19 cellular contexts compared by ENCODE assay signal in the genomic region with DNA sequence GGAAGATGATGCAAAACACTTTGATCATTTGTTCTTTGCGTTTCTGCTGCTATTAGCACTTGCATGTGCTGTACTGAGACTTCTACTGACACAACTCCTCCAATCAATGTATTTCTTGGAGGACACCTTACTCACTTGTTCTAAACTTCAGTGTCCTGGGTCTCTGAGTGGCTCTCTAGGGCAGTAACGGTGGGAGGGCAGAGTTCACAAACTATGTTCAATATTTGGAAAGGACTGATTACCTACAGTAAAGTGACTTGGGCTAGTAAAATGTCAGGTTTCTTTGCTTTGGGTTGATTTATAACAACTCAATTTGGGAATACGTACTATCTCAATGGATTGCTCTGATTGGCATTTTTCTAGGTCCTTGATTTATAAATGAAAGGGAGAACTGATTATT. TPM values are rescaled to one million over a fixed set of nuclear protein-coding genes. Genes with fewer than 3 reads are reported as not detected.
"Had no signal": no experiment of that assay in that cellular context is flagged by ENCODE, and none has a peak within 500 bp of the region (broad histone marks: within the 10 kb centered on the region; RNA-seq: fewer than 3 reads in every experiment).

No MANE protein-coding gene starts in this region.

- H3K27ac Mint-ChIP-seq: activated CD4-positive, alpha-beta T cell treated with anti-CD3 and anti-CD28 coated beads, Interleukin-2, amount 10 ng/mL, durations not matched to agents 24 days and 14 days; activated CD8-positive, alpha-beta T cell treated with anti-CD3 and anti-CD28 coated beads, Interleukin-2, amount 10 ng/mL, durations not matched to agents 7 days and 5 days; dendritic cell treated with granulocyte-macrophage colony-stimulating factor and Interleukin-4, amounts not matched to agents 40 ng/mL and 50 ng/mL, for 4 days; naive thymus-derived CD8-positive, alpha-beta T cell; stimulated activated naive B cell treated with anti-CD40 and anti-IgM and Interleukin-4, amounts not matched to agents 10 μg/mL and 1 μg/mL and 100 μg/mL, for 72 hours had no signal

- H3K4me3 Mint-ChIP-seq: activated CD4-positive, alpha-beta T cell treated with anti-CD3 and anti-CD28 coated beads, Interleukin-2, amount 10 ng/mL, durations not matched to agents 24 days and 14 days; activated CD8-positive, alpha-beta T cell treated with anti-CD3 and anti-CD28 coated beads, Interleukin-2, amount 10 ng/mL, durations not matched to agents 7 days and 5 days; activated naive CD4-positive, alpha-beta T cell treated with anti-CD3 and anti-CD28 coated beads, Interleukin-2, amount 50 U/mL, for 24 hours; activated T-cell treated with anti-CD3 and anti-CD28 coated beads, Interleukin-2, amount 50 U/mL, for 4 hours; dendritic cell treated with granulocyte-macrophage colony-stimulating factor and Interleukin-4, amounts not matched to agents 40 ng/mL and 50 ng/mL, for 4 days; naive thymus-derived CD8-positive, alpha-beta T cell; stimulated activated naive B cell treated with anti-CD40 and anti-IgM and Interleukin-4, amounts not matched to agents 10 μg/mL and 1 μg/mL and 100 μg/mL, for 72 hours had no signal

- ATAC-seq: activated CD8-positive, alpha-beta T cell treated with anti-CD3 and anti-CD28 coated beads, Interleukin-2, amount 10 ng/mL, durations not matched to agents 7 days and 5 days; activated T-cell treated with anti-CD3 and anti-CD28 coated beads, Interleukin-2, amount 50 U/mL, for 4 hours; left cardiac atrium; naive thymus-derived CD8-positive, alpha-beta T cell; psoas muscle; right cardiac atrium; stimulated activated naive B cell treated with anti-CD40 and anti-IgM and Interleukin-4, amounts not matched to agents 10 μg/mL and 1 μg/mL and 100 μg/mL, for 72 hours; upper lobe of right lung had no signal

- DNase-seq: activated CD4-positive, alpha-beta T cell treated with anti-CD3 and anti-CD28 coated beads, Interleukin-2, amount 10 ng/mL, durations not matched to agents 24 days and 14 days; activated CD8-positive, alpha-beta T cell treated with anti-CD3 and anti-CD28 coated beads, Interleukin-2, amount 10 ng/mL, durations not matched to agents 7 days and 5 days; activated effector memory CD4-positive, alpha-beta T cell treated with anti-CD3 and anti-CD28 coated beads, Interleukin-2, amount 50 U/mL, for 16 hours; activated T-cell treated with anti-CD3 and anti-CD28 coated beads, Interleukin-2, amount 50 U/mL, for 4 hours; cerebellar nuclear complex; effector memory CD4-positive, alpha-beta T cell; left cardiac atrium; naive thymus-derived CD8-positive, alpha-beta T cell; ovary; psoas muscle; right cardiac atrium; stimulated activated naive B cell treated with anti-CD40 and anti-IgM and Interleukin-4, amounts not matched to agents 10 μg/mL and 1 μg/mL and 100 μg/mL, for 72 hours; T-helper 1 cell; T-helper 9 cell; upper lobe of right lung had no signal

- H3K4me1 ChIP-seq: psoas muscle had no signal

- H3K36me3 ChIP-seq: ovary, upper lobe of right lung had no signal

- H3K27me3 Mint-ChIP-seq: activated naive CD4-positive, alpha-beta T cell treated with anti-CD3 and anti-CD28 coated beads, Interleukin-2, amount 50 U/mL, for 24 hours had no signal

- H3K27ac ChIP-seq: hepatocyte, ovary, psoas muscle, upper lobe of right lung had no signal

- H3K27me3 ChIP-seq: hepatocyte, ovary, upper lobe of right lung had no signal

- H3K36me3 Mint-ChIP-seq: activated naive CD4-positive, alpha-beta T cell treated with anti-CD3 and anti-CD28 coated beads, Interleukin-2, amount 50 U/mL, for 24 hours; naive thymus-derived CD8-positive, alpha-beta T cell; stimulated activated naive B cell treated with anti-CD40 and anti-IgM and Interleukin-4, amounts not matched to agents 10 μg/mL and 1 μg/mL and 100 μg/mL, for 72 hours had no signal

- H3K9me3 Mint-ChIP-seq: activated CD4-positive, alpha-beta T cell treated with anti-CD3 and anti-CD28 coated beads, Interleukin-2, amount 10 ng/mL, durations not matched to agents 24 days and 14 days; activated naive CD4-positive, alpha-beta T cell treated with anti-CD3 and anti-CD28 coated beads, Interleukin-2, amount 50 U/mL, for 24 hours; activated T-cell treated with anti-CD3 and anti-CD28 coated beads, Interleukin-2, amount 50 U/mL, for 4 hours; dendritic cell treated with granulocyte-macrophage colony-stimulating factor and Interleukin-4, amounts not matched to agents 40 ng/mL and 50 ng/mL, for 4 days; naive thymus-derived CD8-positive, alpha-beta T cell; stimulated activated naive B cell treated with anti-CD40 and anti-IgM and Interleukin-4, amounts not matched to agents 10 μg/mL and 1 μg/mL and 100 μg/mL, for 72 hours had no signal

- H3K4me3 ChIP-seq: hepatocyte, ovary, psoas muscle, upper lobe of right lung had no signal

- H3K9me3 ChIP-seq: ovary, psoas muscle, upper lobe of right lung had no signal

RNA-seq across cellular contexts. Expression of a gene that starts 49.3 kb away (rescaled TPM):
- total RNA-seq: bronchial epithelial cell, hepatocyte had no signal
